8 cellular contexts compared by ENCODE assay signal in genomic region chr13:110705826-110706569, GRCh38. TPM values are rescaled to one million over a fixed set of nuclear protein-coding genes. Genes with fewer than 3 reads are reported as not detected.
DNase-seq lines count a peak whose midpoint lies in the region; ATAC-seq and TF ChIP-seq lines count a peak whose summit lies in the region.

CARS2 (minus strand) TSS chr13:110706116; CDS start chr13:110706093, 23 bp downstream.

- peaks cover 0 to 26% (median 8%) of the 10 kb centered on the region in 6 donors for H3K36me3 ChIP-seq in spleen

- DNase-seq in AG09319 (ENCODE audit: extremely low read depth, low read depth) (peak; percentile 90), NCI-H345 treated with DMSO at 0.1 percent for 48 hours (lab: John Stamatoyannopoulos, UW; ENCODE audit: unreplicated experiment) (peak; percentile 89), activated B cell treated with CpG ODN at 0.5 μM for 24 hours (peak; percentile 82), cardiac fibroblast (ENCODE audit: low read depth in 2 of 2) (peak; percentile 96 to 99), immature natural killer cell (peak; percentile 87 to 91 (median 87)), spleen (peak; percentile 99)

- H3K27me3 ChIP-seq in spleen (replicated peaks in 1 of 7), result no peaks in the 10 kb centered on the region

- H3K4me3 ChIP-seq in cardiac fibroblast (replicated peaks in 1 of 2; ENCODE audit: low read depth in 2 of 2, low read length in 2 of 2), result peak within 1 kb of the TSS; percentile 64 to 75
- peak within 1 kb of the TSS; percentile 54 to 93 (median 72) for H3K4me3 ChIP-seq in spleen

- peak within 1 kb of the TSS; percentile 92 for H3K27ac Mint-ChIP-seq in activated B cell treated with CpG ODN at 0.5 μM for 24 hours
- H3K27ac Mint-ChIP-seq in immature natural killer cell, result peak within 1 kb of the TSS; percentile 70 to 90 (median 86)

- no peaks in the 10 kb centered on the region for H3K9me3 Mint-ChIP-seq in activated B cell treated with CpG ODN at 0.5 μM for 24 hours
- H3K9me3 Mint-ChIP-seq in immature natural killer cell, result no peaks in the 10 kb centered on the region

- 0 to 1% (median 1%) methylated on average over 22 to 80 of the region's 80 CpGs for WGBS in spleen, 5 donors

- H3K27ac ChIP-seq in spleen, result peak within 1 kb of the TSS; percentile 65 to 95 (median 88)

- peak in 1 of 3 donors; percentile 67 for TF ChIP-seq POLR2A in spleen (IDR thresholded peaks at IDR 0.05)

- peaks cover 42% of the 10 kb centered on the region for H3K4me1 Mint-ChIP-seq in activated B cell treated with CpG ODN at 0.5 μM for 24 hours
- H3K4me1 Mint-ChIP-seq in immature natural killer cell, result peaks cover 31 to 52% of the 10 kb centered on the region in 2 donors

- H3K4me1 ChIP-seq in spleen, result peaks cover 14 to 80% (median 49%) of the 10 kb centered on the region in 6 donors

- H3K36me3 Mint-ChIP-seq in activated B cell treated with CpG ODN at 0.5 μM for 24 hours (ENCODE audit: low read depth) (peaks cover 28% of the 10 kb centered on the region), immature natural killer cell (peaks cover 6 to 12% (median 6%) of the 10 kb centered on the region in 3 donors)

- ATAC-seq in GM19025 (IDR thresholded peaks at IDR 0.05; ENCODE audit: low read depth, unreplicated experiment) (peak; percentile 96), HG03280 (IDR thresholded peaks at IDR 0.05; ENCODE audit: unreplicated experiment) (peak; percentile 97), activated B cell treated with CpG ODN at 0.5 μM for 24 hours (ENCODE audit: low read depth) (peak; percentile 95)

- no peaks in the 10 kb centered on the region for H3K9me3 ChIP-seq in spleen

- CTCF ChIA-PET in activated B cell treated with CpG ODN at 0.5 μM for 24 hours (lab: Charles Lee), result interaction anchor here (0.8 to 2.3 kb wide), 2 partner anchors 25 to 61 kb away, joined by 3 to 8 read pairs; no protein-coding TSS in a partner anchor

- peak within 1 kb of the TSS; percentile 94 for H3K4me3 Mint-ChIP-seq in activated B cell treated with CpG ODN at 0.5 μM for 24 hours
- peak within 1 kb of the TSS; percentile 88 to 92 (median 90) for H3K4me3 Mint-ChIP-seq in immature natural killer cell

- H3K27me3 Mint-ChIP-seq in activated B cell treated with CpG ODN at 0.5 μM for 24 hours (no peaks in the 10 kb centered on the region), immature natural killer cell (ENCODE audit: low read depth in 3 of 3) (peaks cover 0 to 2% (median 0%) of the 10 kb centered on the region in 3 donors)

- no peak; the same call in 1 of the 2 replicates for TF ChIP-seq CTCF in AG09319 (IDR thresholded peaks at IDR 0.05; ENCODE audit: low read depth, low read length)
- TF ChIP-seq CTCF in activated B cell treated with CpG ODN at 0.5 μM for 24 hours (IDR thresholded peaks at IDR 0.05), result no peak
- no peak for TF ChIP-seq CTCF in cardiac fibroblast (IDR thresholded peaks at IDR 0.05; ENCODE audit: low read depth, low read length)
- TF ChIP-seq CTCF in spleen (IDR thresholded peaks at IDR 0.05 in 8 of 11, conservative IDR thresholded peaks at IDR 0.05 in 3 of 11), result peak in 6 of 11 experiments; percentile 22 to 56 (median 40)

- POLR2A ChIA-PET in activated B cell treated with CpG ODN at 0.5 μM for 24 hours (lab: Charles Lee), result interaction anchor here (1.4 to 3.2 kb wide), 4 partner anchors 9 to 207 kb away, joined by 4 to 36 read pairs (median 15); no protein-coding TSS in a partner anchor

- intact Hi-C loops in activated B cell treated with CpG ODN at 0.5 μM for 24 hours (cut with micrococcal nuclease), result loop anchor here (1.0 kb wide), 3 partner anchors 9 to 61 kb away; no protein-coding TSS in a partner anchor
- intact Hi-C loops in spleen (cut with DNase I; ENCODE audit: low total_unique reads), result no loop called here

RNA-seq across cellular contexts. Expression of gene CARS2, which starts in this region (rescaled TPM):
- total RNA-seq in activated B cell treated with CpG ODN at 0.5 μM for 24 hours (90.1 and 115 TPM in 2 replicates), spleen (100 to 1,000 TPM in 1 of 7 donors, 10 to 100 TPM in 6; 63.9 to 113 (median 77.9) TPM)
- polyA plus RNA-seq in immature natural killer cell (10 to 100 TPM; 40.8 to 54.5 (median 40.8) TPM), spleen (100 to 1,000 TPM in 2 of 3 donors, 10 to 100 TPM in 1; 69.5 to 109 (median 105) TPM)

Comparison
In these comparisons a context has a peak if more than half of its experiments do, and no peak if none do; other contexts are left out.
1. Peak in every context shown above with its lines: DNase-seq, ATAC-seq, H3K4me3 ChIP-seq and H3K27ac ChIP-seq.
2. CTCF ChIP-seq: peak in spleen (6 of 11); none in AG09319 (single experiment), activated B cell treated with CpG ODN at 0.5 μM for 24 hours (single experiment) and cardiac fibroblast (single experiment).